ENCODE assay signal across 10 cellular contexts in genomic region chr7:19772323-19772722, GRCh38. TPM values are rescaled to one million over a fixed set of nuclear protein-coding genes. Genes with fewer than 3 reads are reported as not detected.
A peak's percentile ranks its signal among the peaks of the same experiment; 100 is the strongest.
DNase-seq lines count a peak whose midpoint lies in the region; ATAC-seq, FAIRE-seq and TF ChIP-seq lines count a peak whose summit lies in the region.
"Had no signal": no experiment of that assay in that cellular context is flagged by ENCODE, and none has a peak within 500 bp of the region (broad histone marks: within the 10 kb centered on the region; RNA-seq: fewer than 3 reads in every experiment).

No MANE protein-coding gene starts in this region.

- H2AFZ ChIP-seq in hepatocyte (no peak overlapping the region), HepG2 (ENCODE audit: low read length) (no peak overlapping the region)

- TF ChIP-seq CTCF in Panc1 (IDR thresholded peaks at IDR 0.05) (no peak), hepatocyte (IDR thresholded peaks at IDR 0.05; ENCODE audit: poor library complexity) (no peak), retinal pigment epithelial cell (conservative IDR thresholded peaks at IDR 0.05; ENCODE audit: low read depth, low read length) (no peak), HepG2 (CRISPR knock-in tag; IDR thresholded peaks at IDR 0.05) (no peak), transverse colon (IDR thresholded peaks at IDR 0.05) (no peak)

- no peaks in the 10 kb centered on the region for H3K36me3 ChIP-seq in Panc1 (ENCODE audit: control insufficient read depth, insufficient read depth, low read length)
- H3K36me3 ChIP-seq in hepatocyte (replicated peaks; ENCODE audit: insufficient read depth, low read depth): no peaks in the 10 kb centered on the region
- H3K36me3 ChIP-seq in HepG2 (replicated peaks in 1 of 2; ENCODE audit: control insufficient read depth in 1 of 2, insufficient read depth in 2 of 2, low read length in 2 of 2): no peaks in the 10 kb centered on the region
- no peaks in the 10 kb centered on the region for H3K36me3 ChIP-seq in transverse colon

- 8% methylated on average over 17 of the region's 17 CpGs for WGBS in hepatocyte (ENCODE audit: low lambda C conversion rate, missing lambda C conversion rate)
- whole genome bisulfite sequencing in HepG2 (ENCODE audit: low lambda C conversion rate): 23% methylated on average over 14 of the region's 17 CpGs
- 17 to 21% methylated on average over 6 to 17 of the region's 17 CpGs for WGBS in transverse colon (ENCODE audit: low coverage in 1 of 2), 2 donors

- ATAC-seq in Panc1 (peak; percentile 53; the same call in 1 of the 2 replicates), HepG2 (no peak), GM18517 (IDR thresholded peaks at IDR 0.05; ENCODE audit: unreplicated experiment) (no peak)

- in situ Hi-C loops in Panc1 (cut with HindIII; ENCODE audit: low pct_unique_long_range_greater_than_20kb, low sequenced_read_pairs): no loop called here
- in situ Hi-C loops in HepG2 (cut with HindIII; ENCODE audit: extremely low pct_ligation_motif_present, low pct_unique_long_range_greater_than_20kb): loop anchor here (25.0 kb wide), 1 partner anchor 540 kb away; no protein-coding TSS in a partner anchor
- in situ Hi-C loops in transverse colon (cut with MboI; ENCODE audit: low pct_ligation_motif_present in 1 of 4, low pct_unique_long_range_greater_than_20kb in 1 of 4, low sequenced_read_pairs in 3 of 4): loop anchor here in 3 of 4 donors (25.0 kb wide), 3 partner anchors 390 to 815 kb away; partner anchors contain the start of gene ITGB8 (in 1 of the 3)

- TF ChIP-seq POLR2A in HepG2 (IDR thresholded peaks at IDR 0.05; ENCODE audit: insufficient read depth in 1 of 2, low read depth in 2 of 2, low read length in 2 of 2) (no peak), transverse colon (IDR thresholded peaks at IDR 0.05) (no peak)

- intact Hi-C loops in Panc1 (cut with micrococcal nuclease; ENCODE audit: unreplicated experiment) (no loop called here), HepG2 (cut with micrococcal nuclease; ENCODE audit: unreplicated experiment) (no loop called here), transverse colon (cut with DNase I; ENCODE audit: low total_unique reads) (no loop called here)

- H3K27ac ChIP-seq in Panc1 (ENCODE audit: low read length) (no peak overlapping the region), hepatocyte (no peak overlapping the region), HepG2 (ENCODE audit: extremely low read length, insufficient read depth, low read length) (no peak overlapping the region), transverse colon (no peak overlapping the region)

- H3K9ac ChIP-seq in HepG2 (ENCODE audit: insufficient read depth, low read depth, low read length): no peak overlapping the region

- no peaks in the 10 kb centered on the region for H3K9me2 ChIP-seq in hepatocyte (replicated peaks; ENCODE audit: insufficient read depth)

- peaks cover 22% of the 10 kb centered on the region for H3K27me3 ChIP-seq in Panc1 (ENCODE audit: control insufficient read depth, insufficient read depth, low read length)
- H3K27me3 ChIP-seq in hepatocyte: peaks cover 28% of the 10 kb centered on the region
- peaks cover 0 to 2% of the 10 kb centered on the region in 2 experiments; a peak in 1 of 5 replicates for H3K27me3 ChIP-seq in HepG2 (ENCODE audit: control insufficient read depth in 1 of 2, insufficient read depth in 2 of 2, low read length in 2 of 2)
- H3K27me3 ChIP-seq in transverse colon: peaks cover 51% of the 10 kb centered on the region

- H3K4me2 ChIP-seq in hepatocyte (peak overlapping the region; percentile 96), HepG2 (ENCODE audit: low read depth, low read length) (no peak overlapping the region)

- H3K9me3 ChIP-seq in Panc1 (ENCODE audit: control insufficient read depth, insufficient read depth, low read depth, low read length) (no peaks in the 10 kb centered on the region), hepatocyte (ENCODE audit: low read depth) (no peaks in the 10 kb centered on the region), HepG2 (ENCODE audit: low read length) (no peaks in the 10 kb centered on the region), transverse colon (no peaks in the 10 kb centered on the region)

- H4K20me1 ChIP-seq in hepatocyte (ENCODE audit: insufficient read depth, poor library complexity, severe bottlenecking): no peaks in the 10 kb centered on the region
- no peaks in the 10 kb centered on the region for H4K20me1 ChIP-seq in HepG2 (ENCODE audit: insufficient read depth, low read length)

- H3K4me1 ChIP-seq in Panc1 (ENCODE audit: control insufficient read depth, insufficient read depth, low read length): peaks cover 5% of the 10 kb centered on the region
- H3K4me1 ChIP-seq in hepatocyte (ENCODE audit: insufficient read depth): peaks cover 3% of the 10 kb centered on the region
- H3K4me1 ChIP-seq in HepG2 (ENCODE audit: insufficient read depth, low read length): no peaks in the 10 kb centered on the region
- peaks cover 0 to 14% (median 8%) of the 10 kb centered on the region in 4 donors for H3K4me1 ChIP-seq in transverse colon

- BruUV-seq in Panc1 (replicated peaks; lab: Mats Ljungman, UMichigan) (no TSS peak), HepG2 (replicated peaks; lab: Mats Ljungman, UMichigan) (no TSS peak)

- TF ChIP-seq RAD21 in HepG2 (CRISPR knock-in tag; IDR thresholded peaks at IDR 0.05): no peak

- CTCF ChIA-PET in Panc1 (lab: Charles Lee) (interaction anchor here (0.9 kb wide), 1 partner anchor 18 kb away, joined by 4 read pairs; no protein-coding TSS in a partner anchor), HepG2 (lab: Yijun Ruan, JAX; ENCODE audit: low intra/inter-chr PET ratio, low total read pairs) (no interaction called here)

- DNase-seq in NCI-H1092 treated with DMSO at 0.1 percent for 48 hours (lab: John Stamatoyannopoulos, UW): peak; percentile 68
- DNase-seq in NCI-H1092 (lab: John Stamatoyannopoulos, UW): no peak
- no peak for DNase-seq in Panc1 (ENCODE audit: low read depth, low spot score)
- no peak for DNase-seq in hepatocyte (ENCODE audit: low spot score)
- no peak for DNase-seq in retinal pigment epithelial cell (ENCODE audit: low read depth)
- no peak for DNase-seq in HepG2 (ENCODE audit: low spot score)
- DNase-seq in transverse colon: no peak
- DNase-seq: NCI-H1048 had no signal

- POLR2A ChIA-PET in Panc1 (lab: Charles Lee) (no interaction called here), HepG2 (lab: Yijun Ruan, JAX) (no interaction called here)

- FAIRE-seq in HepG2 (lab: Jason Lieb, UNC): no peak
- FAIRE-seq: A204.1 had no signal

- no peak for TF ChIP-seq EP300 in HepG2 (IDR thresholded peaks at IDR 0.05; ENCODE audit: low read depth in 2 of 2, low read length in 2 of 2)
- TF ChIP-seq EP300 in HepG2 (CRISPR knock-in tag; IDR thresholded peaks at IDR 0.05; ENCODE audit: borderline replicate concordance): no peak
- no peak for TF ChIP-seq EP300 in transverse colon (IDR thresholded peaks at IDR 0.05; ENCODE audit: low read depth)

- H3K79me2 ChIP-seq in hepatocyte (no peaks in the 10 kb centered on the region), HepG2 (ENCODE audit: insufficient read depth, low read length) (no peaks in the 10 kb centered on the region)

- peak overlapping the region in 1 of 2 experiments; percentile 43; a peak in 2 of 4 replicates for H3K4me3 ChIP-seq in Panc1 (ENCODE audit: low read depth in 2 of 2, low read length in 2 of 2)
- H3K4me3 ChIP-seq in hepatocyte: peak overlapping the region; percentile 44
- H3K4me3 ChIP-seq in retinal pigment epithelial cell (ENCODE audit: low read length): peak overlapping the region; percentile 50
- H3K4me3 ChIP-seq in HepG2 (replicated peaks in 1 of 3; ENCODE audit: insufficient read depth in 1 of 3, low read depth in 2 of 3, low read length in 3 of 3): no peak overlapping the region
- H3K4me3 ChIP-seq in transverse colon: peak overlapping the region in 1 of 4 donors; percentile 25

TF ChIP-seq in HepG2, 621 proteins besides CTCF, POLR2A, EP300 and RAD21 (continues in another document):
- TF ChIP-seq ZNF343 (CRISPR knock-in tag; IDR thresholded peaks at IDR 0.05) (no peak), NR3C1 (CRISPR knock-in tag; IDR thresholded peaks at IDR 0.05) (no peak), TEAD2 (CRISPR knock-in tag; IDR thresholded peaks at IDR 0.05) (no peak), ZNF720 (CRISPR knock-in tag; IDR thresholded peaks at IDR 0.05) (no peak), NFIB (CRISPR knock-in tag; IDR thresholded peaks at IDR 0.05; ENCODE audit: borderline replicate concordance) (no peak)

RNA-seq across cellular contexts. Expression of gene TMEM196, which starts 1.1 kb away (rescaled TPM):
- total RNA-seq in Panc1 (2021; ENCODE audit: unreplicated experiment) (not detected), hepatocyte (0.17 and 0.24 TPM in 2 replicates), HepG2 (2016; rRNA removed; fragmentation: Illumina TruSeq; extraction: Trizol) (not detected in 2 replicates), transverse colon (1 to 10 TPM in 1 of 4 donors, not detected in 3; 3.4 TPM)
- polyA plus RNA-seq in Panc1 (2012; ENCODE audit: insufficient read length): not detected
- polyA plus RNA-seq in hepatocyte (not detected in 2 replicates), HepG2 (2011; rRNA removed) (not detected in 2 replicates)
- total RNA-seq in HepG2 (2016; cell fraction: cytosol; rRNA removed; fragmentation: Illumina TruSeq; extraction: Trizol; ENCODE audit: low read depth): not detected in 2 replicates
- not detected in 2 replicates for total RNA-seq in HepG2 (2016; cell fraction: insoluble cytoplasmic fraction; rRNA removed; fragmentation: Illumina TruSeq; extraction: Trizol)
- not detected in 2 replicates for total RNA-seq in HepG2 (2016; cell fraction: membrane; rRNA removed; fragmentation: Illumina TruSeq; extraction: Trizol)
- not detected in 2 replicates for total RNA-seq in HepG2 (2016; cell fraction: nucleus; rRNA removed; fragmentation: Illumina TruSeq; extraction: Trizol)
- not detected in 2 replicates for polyA plus RNA-seq in HepG2 (2011; cell fraction: cytosol; rRNA removed)
- polyA plus RNA-seq in HepG2 (2011; cell fraction: nucleus; rRNA removed): not detected in 2 replicates
- not detected in 2 replicates for polyA plus RNA-seq in HepG2 (2012)
- polyA plus RNA-seq in HepG2 (2016; cell fraction: cytosol; fragmentation: Illumina TruSeq; extraction: Trizol; ENCODE audit: low read depth): not detected in 2 replicates
- not detected in 2 replicates for polyA plus RNA-seq in HepG2 (2016; cell fraction: insoluble cytoplasmic fraction; fragmentation: Illumina TruSeq; extraction: Trizol; ENCODE audit: low read depth)
- not detected in 2 replicates for polyA plus RNA-seq in HepG2 (2016; cell fraction: membrane; fragmentation: Illumina TruSeq; extraction: Trizol; ENCODE audit: low read depth)
- not detected in 2 replicates for polyA plus RNA-seq in HepG2 (2016; cell fraction: nucleus; fragmentation: Illumina TruSeq; extraction: Trizol; ENCODE audit: insufficient read depth, low read depth)
- polyA minus RNA-seq in HepG2 (2011; rRNA and poly(A)+ RNA removed; ENCODE audit: low replicate concordance): not detected in 2 replicates
- not detected in 2 replicates for polyA minus RNA-seq in HepG2 (2011; cell fraction: cytosol; rRNA and poly(A)+ RNA removed)
- not detected in 2 replicates for polyA minus RNA-seq in HepG2 (2011; cell fraction: nucleus; rRNA and poly(A)+ RNA removed)

Comparison
In these comparisons a context has a peak if more than half of its experiments do, and no peak if none do; other contexts are left out.
1. H3K4me3 ChIP-seq: peak in hepatocyte (single experiment) and retinal pigment epithelial cell (single experiment); none in HepG2 (0 of 3).